ENCODE assay signal across 10 cellular contexts in the genomic region with DNA sequence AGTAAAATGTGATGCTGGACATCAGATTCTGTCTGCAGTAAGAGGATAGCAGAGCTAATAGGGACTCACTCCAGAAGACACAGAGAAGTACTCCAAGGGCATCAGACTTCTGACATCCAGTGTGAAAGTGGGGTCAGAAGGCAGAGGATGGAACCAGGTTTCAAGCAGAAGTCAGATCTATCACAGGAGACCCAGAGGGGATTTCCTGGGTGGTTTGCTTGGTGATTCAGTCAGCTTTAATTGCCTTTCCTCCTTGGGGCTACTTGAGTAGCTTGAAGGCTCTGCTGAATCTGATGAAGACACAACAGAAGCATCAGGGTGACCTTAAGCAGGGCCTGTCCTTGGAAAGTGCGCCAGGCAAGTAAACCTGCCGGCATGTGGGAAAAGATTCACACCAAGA.
DNase-seq lines count a peak whose midpoint lies in the region; ATAC-seq and TF ChIP-seq lines count a peak whose summit lies in the region.
"Had no signal": no experiment of that assay in that cellular context is flagged by ENCODE, and none has a peak within 500 bp of the region (broad histone marks: within the 10 kb centered on the region; RNA-seq: fewer than 3 reads in every experiment).

No MANE protein-coding gene starts in this region.

- H3K36me3 ChIP-seq in effector memory CD4-positive, alpha-beta T cell (ENCODE audit: control insufficient read depth, insufficient read depth, low read length), result no peaks in the 10 kb centered on the region
- H3K36me3 ChIP-seq in tibial artery, result no peaks in the 10 kb centered on the region
- H3K36me3 ChIP-seq: neutrophil had no signal

- ATAC-seq in GM18498 (IDR thresholded peaks at IDR 0.05; ENCODE audit: unreplicated experiment), result peak; percentile 75
- peak; percentile 66 for ATAC-seq in HG03521 (IDR thresholded peaks at IDR 0.05; ENCODE audit: unreplicated experiment)

- intact Hi-C loops in tibial artery (cut with DNase I; ENCODE audit: low total_unique reads), result no loop called here

- H3K4me3 ChIP-seq in effector memory CD4-positive, alpha-beta T cell (ENCODE audit: insufficient read depth, low read depth, low read length, poor library complexity, severe bottlenecking), result no peak overlapping the region
- H3K4me3 ChIP-seq in tibial artery, result no peak overlapping the region

- TF ChIP-seq CTCF in GM20000 (IDR thresholded peaks at IDR 0.05; ENCODE audit: extremely low read depth, missing control alignments) (no peak), tibial artery (IDR thresholded peaks at IDR 0.05) (no peak)

- no peak overlapping the region for H3K27ac ChIP-seq in effector memory CD4-positive, alpha-beta T cell (ENCODE audit: insufficient read depth, low read length, poor library complexity, severe bottlenecking)
- H3K27ac ChIP-seq in tibial artery, result no peak overlapping the region
- H3K27ac ChIP-seq: neutrophil had no signal

- H3K4me1 ChIP-seq in effector memory CD4-positive, alpha-beta T cell (ENCODE audit: control insufficient read depth, insufficient read depth, low read length, poor library complexity, severe bottlenecking), result peaks cover 14% of the 10 kb centered on the region
- H3K4me1 ChIP-seq in tibial artery, result no peaks in the 10 kb centered on the region

- no peaks in the 10 kb centered on the region for H3K9me3 ChIP-seq in effector memory CD4-positive, alpha-beta T cell (ENCODE audit: control insufficient read depth, low read length)
- no peaks in the 10 kb centered on the region for H3K9me3 ChIP-seq in tibial artery
- H3K9me3 ChIP-seq: neutrophil had no signal

- no peaks in the 10 kb centered on the region for H3K27me3 ChIP-seq in effector memory CD4-positive, alpha-beta T cell (replicated peaks; ENCODE audit: control insufficient read depth, insufficient read depth, low read length, poor library complexity, severe bottlenecking)
- H3K27me3 ChIP-seq in tibial artery, result no peaks in the 10 kb centered on the region
- H3K27me3 ChIP-seq: neutrophil had no signal

- DNase-seq in GM20000 (ENCODE audit: low spot score), result peak; percentile 53
- peak; percentile 21 for DNase-seq in kidney tubule cell (ENCODE audit: low spot score)
- DNase-seq in NCI-H128 (lab: John Stamatoyannopoulos, UW; ENCODE audit: unreplicated experiment), result no peak
- DNase-seq in effector memory CD4-positive, alpha-beta T cell, result no peak
- DNase-seq in RPMI8226, result no peak
- no peak for DNase-seq in tibial artery
- DNase-seq: caudate nucleus had no signal

Comparison
In these comparisons a context has a peak if more than half of its experiments do, and no peak if none do; other contexts are left out.
1. DNase-seq: peak in GM20000 (single experiment) and kidney tubule cell (single experiment); none in NCI-H128 (single experiment), effector memory CD4-positive, alpha-beta T cell (0 of 3), RPMI8226 (single experiment) and tibial artery (0 of 2).